Comparison of ENCODE assay signal across 17 cellular contexts in the genomic region with DNA sequence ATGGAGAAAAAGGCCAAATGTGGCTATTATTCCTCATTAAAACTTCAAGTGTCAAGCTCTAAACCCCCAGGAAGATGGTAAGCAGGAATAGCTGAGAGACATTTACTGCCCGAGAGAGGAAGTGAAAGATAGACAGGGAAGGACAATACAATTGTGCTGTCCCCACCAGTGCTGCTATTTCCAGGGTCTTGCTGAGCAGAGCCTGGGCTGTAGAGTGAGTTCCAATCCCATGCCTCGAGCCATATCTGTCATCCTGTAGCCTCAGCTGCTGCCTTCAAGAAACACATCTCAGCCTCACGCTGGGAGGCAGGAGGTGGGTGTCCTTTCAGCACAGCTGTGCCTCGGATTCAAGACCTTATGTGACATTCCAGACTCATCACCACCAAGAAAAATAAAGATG.
A peak's percentile ranks its signal among the peaks of the same experiment; 100 is the strongest.
DNase-seq lines count a peak whose midpoint lies in the region; ATAC-seq, FAIRE-seq and TF ChIP-seq lines count a peak whose summit lies in the region.
"Had no signal": no experiment of that assay in that cellular context is flagged by ENCODE, and none has a peak within 500 bp of the region (broad histone marks: within the 10 kb centered on the region; RNA-seq: fewer than 3 reads in every experiment).

No MANE protein-coding gene starts in this region.

- no peaks in the 10 kb centered on the region for H3K79me2 ChIP-seq in hepatocyte
- H3K79me2 ChIP-seq in Karpas-422 (ENCODE audit: low read length): no peaks in the 10 kb centered on the region

- H3K9ac ChIP-seq in Karpas-422 (ENCODE audit: low read length): no peak overlapping the region

- H3K9me2 ChIP-seq in hepatocyte (replicated peaks; ENCODE audit: insufficient read depth): no peaks in the 10 kb centered on the region
- no peaks in the 10 kb centered on the region for H3K9me2 ChIP-seq in Karpas-422 (replicated peaks; ENCODE audit: insufficient read depth, low read length)

- no peaks in the 10 kb centered on the region for H3K36me3 ChIP-seq in hepatocyte (replicated peaks; ENCODE audit: insufficient read depth, low read depth)
- H3K36me3 ChIP-seq in Karpas-422 (ENCODE audit: insufficient read depth, low read length): no peaks in the 10 kb centered on the region
- H3K36me3 ChIP-seq: tibial artery had no signal

- H3K27ac ChIP-seq in hepatocyte (peak overlapping the region; percentile 61), Karpas-422 (ENCODE audit: low read length) (no peak overlapping the region)
- H3K27ac ChIP-seq: tibial artery, VCaP had no signal

- no peaks in the 10 kb centered on the region for H3K27me3 ChIP-seq in hepatocyte
- no peaks in the 10 kb centered on the region for H3K27me3 ChIP-seq in Karpas-422 (ENCODE audit: low read length)
- H3K27me3 ChIP-seq: tibial artery had no signal

- H3K4me3 ChIP-seq in hepatocyte (no peak overlapping the region), Karpas-422 (ENCODE audit: low read length) (no peak overlapping the region)
- H3K4me3 ChIP-seq: tibial artery had no signal

- no peak for ATAC-seq in GM21360 (IDR thresholded peaks at IDR 0.05; ENCODE audit: unreplicated experiment)
- ATAC-seq: T-cell had no signal

- H3K9me3 ChIP-seq in hepatocyte (ENCODE audit: low read depth) (no peaks in the 10 kb centered on the region), Karpas-422 (ENCODE audit: low read length) (no peaks in the 10 kb centered on the region)
- H3K9me3 ChIP-seq: Caco-2, tibial artery had no signal

- H3K4me1 ChIP-seq in hepatocyte (ENCODE audit: insufficient read depth) (no peaks in the 10 kb centered on the region), Karpas-422 (ENCODE audit: low read length) (peaks cover 7% of the 10 kb centered on the region; the same call in 1 of the 2 replicates)
- H3K4me1 ChIP-seq: Caco-2 had no signal

- FAIRE-seq in GM12891 (lab: Jason Lieb, UNC): no peak
- FAIRE-seq in GM12892 (lab: Jason Lieb, UNC): no peak
- FAIRE-seq: H1 had no signal

- H4K20me1 ChIP-seq in hepatocyte (ENCODE audit: insufficient read depth, poor library complexity, severe bottlenecking) (no peaks in the 10 kb centered on the region), Karpas-422 (ENCODE audit: insufficient read depth, low read depth, low read length) (no peaks in the 10 kb centered on the region)

- TF ChIP-seq CTCF in hepatocyte (IDR thresholded peaks at IDR 0.05; ENCODE audit: poor library complexity): no peak

- TF ChIP-seq POLR2A in GM12891 (IDR thresholded peaks at IDR 0.05; ENCODE audit: low read depth, low read length): no peak
- no peak for TF ChIP-seq POLR2A in GM12892 (IDR thresholded peaks at IDR 0.05; ENCODE audit: low read depth, low read length)

- peak overlapping the region; percentile 52 for H3K4me2 ChIP-seq in hepatocyte
- no peak overlapping the region for H3K4me2 ChIP-seq in Karpas-422 (ENCODE audit: low read depth, low read length, poor library complexity, severe bottlenecking)

- no peak for DNase-seq in GM12891 (ENCODE audit: insufficient read length, low spot score)
- peak; percentile 20 for DNase-seq in NOMO-1 treated with DMSO at 0.1 percent for 48 hours (lab: John Stamatoyannopoulos, UW; ENCODE audit: unreplicated experiment)
- DNase-seq in hepatocyte (ENCODE audit: low spot score): no peak
- peak; percentile 56 for DNase-seq in pons (ENCODE audit: low spot score)
- no peak for DNase-seq in kidney tubule cell (ENCODE audit: low spot score)
- no peak for DNase-seq in GM12892 (ENCODE audit: insufficient read length)
- no peak for DNase-seq in Karpas-422
- DNase-seq: activated CD8-positive, alpha-beta memory T cell treated with anti-CD3 and anti-CD28 coated beads for 24 hours; activated naive CD8-positive, alpha-beta T cell treated with anti-CD3 and anti-CD28 coated beads, Interleukin-2, amount 10 ng/mL, durations not matched to agents 7 days and 5 days; Caco-2; NCI-H2107; occipital lobe; T-cell; tibial artery had no signal

- H2AFZ ChIP-seq in hepatocyte (no peak overlapping the region), Karpas-422 (ENCODE audit: low read length) (no peak overlapping the region)

- WGBS in hepatocyte (ENCODE audit: low lambda C conversion rate, missing lambda C conversion rate): 45% methylated on average over 4 of the region's 4 CpGs

TF ChIP-seq in GM12891, 5 proteins besides CTCF, POLR2A, EP300 and RAD21:
- peak; percentile 62 for TF ChIP-seq SPI1 (IDR thresholded peaks at IDR 0.05; ENCODE audit: low read depth, low read length)
- TF ChIP-seq PAX5 (IDR thresholded peaks at IDR 0.05; ENCODE audit: insufficient read depth, low read length, severe bottlenecking): no peak

Comparison
In these comparisons a context has a peak if more than half of its experiments do, and no peak if none do; other contexts are left out.
1. DNase-seq: peak in NOMO-1 treated with DMSO at 0.1 percent for 48 hours (single experiment) and pons (single experiment); none in GM12891 (single experiment), hepatocyte (single experiment), kidney tubule cell (single experiment), GM12892 (single experiment) and Karpas-422 (single experiment).